32 cellular contexts compared by ENCODE assay signal in genomic region chr4:81965454-81965853, GRCh38.
"Had no signal": no experiment of that assay in that cellular context is flagged by ENCODE, and none has a peak within 500 bp of the region (broad histone marks: within the 10 kb centered on the region; RNA-seq: fewer than 3 reads in every experiment).

No MANE protein-coding gene starts in this region.

- H3K4me3 ChIP-seq: PC-9 had no signal

- H3K27ac ChIP-seq: brain microvascular endothelial cell, PC-9, RWPE1, VCaP had no signal

- H3K4me2 ChIP-seq: PC-9 had no signal

- DNase-seq: activated B cell treated with CpG ODN at 0.5 μM for 24 hours; activated CD4-positive, alpha-beta memory T cell treated with anti-CD3 and anti-CD28 coated beads for 36 hours; activated CD4-positive, alpha-beta T cell treated with anti-CD3 and anti-CD28 coated beads for 4 hours; activated CD4-positive, alpha-beta T cell treated with anti-CD3 and anti-CD28 coated beads, Interleukin-2, amount 50 U/mL, for 1 hour; activated CD4-positive, CD25-positive, alpha-beta regulatory T cell treated with anti-CD3 and anti-CD28 coated beads, Interleukin-2, amount 50 U/mL, for 72 hours; activated CD8-positive, alpha-beta memory T cell treated with anti-CD3 and anti-CD28 coated beads, Interleukin-2, amount 50 U/mL, for 4 hours; activated gamma-delta T cell treated with Interleukin-2 at 50 U/mL for 16 hours; activated naive CD4-positive, alpha-beta T cell treated with anti-CD3 and anti-CD28 coated beads for 36 hours; activated T-cell treated with anti-CD3 and anti-CD28 coated beads for 4 hours; activated T-cell treated with anti-CD3 and anti-CD28 coated beads, Interleukin-2, amount 50 U/mL, for 4 hours; amniotic stem cell; aorta; brain microvascular endothelial cell; central memory CD4-positive, alpha-beta T cell; NCI-H1048; NCI-H1417; NCI-H146; NCI-H187; NCI-H2029 treated with DMSO at 0.1 percent for 48 hours; NCI-H226; NCI-H524 treated with DMSO at 0.1 percent for 48 hours; NK-92 treated with Interleukin-12 subunit alpha and Interleukin-12 subunit beta, amount 100 ng/mL, for 24 hours; PC-9; SW 1271; T-helper 1 cell; T-helper 9 cell had no signal

- FAIRE-seq: colon, RCC 7860 had no signal

- H3K36me3 ChIP-seq: brain microvascular endothelial cell had no signal

- ATAC-seq: activated naive CD4-positive, alpha-beta T cell treated with anti-CD3 and anti-CD28 coated beads, Interleukin-2, amount 50 U/mL, for 72 hours; activated T-cell treated with anti-CD3 and anti-CD28 coated beads, Interleukin-2, amount 50 U/mL, for 4 hours; Right ventricle myocardium inferior had no signal

- H3K27me3 ChIP-seq: brain microvascular endothelial cell had no signal

- H2AFZ ChIP-seq: PC-9 had no signal
